Comparison of ENCODE assay signal across 13 cellular contexts in the genomic region with DNA sequence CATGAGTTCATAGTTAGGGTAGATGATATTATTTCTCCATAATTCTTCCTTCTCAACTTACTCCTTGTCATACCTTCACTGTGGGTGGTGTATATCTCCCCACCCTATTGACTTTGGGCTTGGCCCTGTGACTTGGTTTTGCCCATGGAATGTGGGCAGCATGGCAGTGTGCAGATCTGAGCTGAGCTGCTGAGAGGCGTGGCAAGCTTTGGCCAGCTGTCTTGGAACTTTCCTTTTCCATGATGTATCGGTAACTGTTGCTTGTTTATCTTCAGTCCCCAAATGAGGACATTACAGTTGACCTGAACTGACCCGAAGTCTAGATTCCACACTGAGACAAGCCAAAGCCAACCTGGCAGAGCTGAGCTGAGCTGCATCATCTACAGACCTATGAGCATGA.
A peak's percentile ranks its signal among the peaks of the same experiment; 100 is the strongest.
DNase-seq lines count a peak whose midpoint lies in the region; ATAC-seq, FAIRE-seq and TF ChIP-seq lines count a peak whose summit lies in the region.
"Had no signal": no experiment of that assay in that cellular context is flagged by ENCODE, and none has a peak within 500 bp of the region (broad histone marks: within the 10 kb centered on the region; RNA-seq: fewer than 3 reads in every experiment).

No MANE protein-coding gene starts in this region.

- no peak overlapping the region for H2AFZ ChIP-seq in keratinocyte (ENCODE audit: control insufficient read depth, low read length)

- TF ChIP-seq CTCF in A549 (IDR thresholded peaks at IDR 0.05) (no peak), body of pancreas (IDR thresholded peaks at IDR 0.05) (no peak), keratinocyte (optimal IDR thresholded peaks at IDR 0.05 in 1 of 3, IDR thresholded peaks at IDR 0.05 in 1 of 3, conservative IDR thresholded peaks at IDR 0.05 in 1 of 3; ENCODE audit: extremely low read depth in 1 of 3, insufficient read depth in 2 of 3, low read length in 3 of 3) (no peak)

- dilution Hi-C loops in keratinocyte (cut with MboI; ENCODE audit: extremely low pct_ligation_motif_present, low sequenced_read_pairs) = no loop called here

- H3K9me3 ChIP-seq in A549 = no peaks in the 10 kb centered on the region
- no peaks in the 10 kb centered on the region for H3K9me3 ChIP-seq in body of pancreas
- peaks cover 7% of the 10 kb centered on the region for H3K9me3 ChIP-seq in keratinocyte (ENCODE audit: control insufficient read depth, low read depth, low read length)
- H3K9me3 ChIP-seq: lower lobe of right lung had no signal

- H3K36me3 ChIP-seq in body of pancreas (replicated peaks in 1 of 2; ENCODE audit: insufficient read depth in 1 of 2, low read depth in 2 of 2) = no peaks in the 10 kb centered on the region
- no peaks in the 10 kb centered on the region for H3K36me3 ChIP-seq in keratinocyte (ENCODE audit: control insufficient read depth in 2 of 2, extremely low read depth in 1 of 2, insufficient read depth in 2 of 2, low read length in 2 of 2)
- H3K36me3 ChIP-seq: lower lobe of right lung had no signal

- intact Hi-C loops in body of pancreas (cut with DNase I) = no loop called here

- H3K79me2 ChIP-seq in keratinocyte (ENCODE audit: control insufficient read depth, insufficient read depth, low read length) = no peaks in the 10 kb centered on the region

- CTCF ChIA-PET in A549 (lab: Yijun Ruan, JAX) = interaction anchor here (2.0 to 4.2 kb wide), 3 partner anchors 20 to 214 kb away, joined by 6 to 23 read pairs (median 12); no protein-coding TSS in a partner anchor

- DNase-seq in A549 (ENCODE audit: low read depth in 1 of 2, low spot score in 1 of 2) = peak in 1 of 2 experiments; percentile 56
- DNase-seq in HT-29 (ENCODE audit: low spot score) = peak; percentile 82
- DNase-seq in body of pancreas = peak in 2 of 4 donors; percentile 10 to 17
- DNase-seq in keratinocyte (ENCODE audit: low read depth, low spot score) = no peak
- DNase-seq in frontal cortex (ENCODE audit: low spot score in 2 of 2) = no peak
- no peak for DNase-seq in kidney glomerular epithelial cell (lab: John Stamatoyannopoulos, UW)
- DNase-seq in HCEC 1CT = no peak
- DNase-seq: activated CD8-positive, alpha-beta memory T cell treated with anti-CD3 and anti-CD28 coated beads, Interleukin-2, amount 50 U/mL, for 48 hours; activated naive CD8-positive, alpha-beta T cell treated with anti-CD3 and anti-CD28 coated beads, Interleukin-2, amount 50 U/mL, for 24 hours; lower lobe of right lung; stimulated activated naive B cell treated with anti-CD40 and anti-IgM and Interleukin-4, amounts not matched to agents 10 μg/mL and 1 μg/mL and 100 μg/mL, for 72 hours; T-helper 9 cell had no signal

- H3K27ac ChIP-seq in A549 (peak overlapping the region; percentile 2 to 37; a peak in 1 of 6 replicates), body of pancreas (no peak overlapping the region), keratinocyte (ENCODE audit: control insufficient read depth, insufficient read depth, low read length) (no peak overlapping the region)

- no peaks in the 10 kb centered on the region for H3K9me1 ChIP-seq in keratinocyte (ENCODE audit: control insufficient read depth, extremely low read depth, insufficient read depth, low read length)

- H4K20me1 ChIP-seq in keratinocyte (ENCODE audit: control insufficient read depth, extremely low read depth, insufficient read depth, low read length) = no peaks in the 10 kb centered on the region

- ATAC-seq in A549 (peak in 1 of 2 experiments; percentile 42; a peak in 3 of 6 replicates), body of pancreas (peak; percentile 28), GM21619 (IDR thresholded peaks at IDR 0.05; ENCODE audit: unreplicated experiment) (no peak)

- H3K4me1 ChIP-seq in A549 (peaks cover 31% of the 10 kb centered on the region), body of pancreas (no peaks in the 10 kb centered on the region), keratinocyte (ENCODE audit: control insufficient read depth, extremely low read depth, insufficient read depth, low read length) (peaks cover 37% of the 10 kb centered on the region)

- 48% methylated on average over 3 of the region's 3 CpGs for WGBS in A549 (ENCODE audit: missing lambda C conversion rate)
- 32 to 66% methylated on average over 3 of the region's 3 CpGs for WGBS in body of pancreas, 2 donors

- H3K4me2 ChIP-seq in A549 = peak overlapping the region; percentile 52
- H3K4me2 ChIP-seq in keratinocyte (ENCODE audit: control insufficient read depth, extremely low read depth, insufficient read depth, low read depth, low read length) = peak overlapping the region; percentile 65

- FAIRE-seq in A549 (lab: Jason Lieb, UNC) = peak; percentile 18
- FAIRE-seq in keratinocyte (lab: Jason Lieb, UNC) = peak; percentile 44
- FAIRE-seq in frontal cortex (lab: Jason Lieb, UNC) = no peak

- TF ChIP-seq POLR2A in A549 (IDR thresholded peaks at IDR 0.05; ENCODE audit: low read length) (no peak), body of pancreas (IDR thresholded peaks at IDR 0.05) (no peak)

- TF ChIP-seq EP300 in A549 (IDR thresholded peaks at IDR 0.05) = no peak

- H3K9ac ChIP-seq in keratinocyte (ENCODE audit: control insufficient read depth, extremely low read depth, insufficient read depth, low read length) = no peak overlapping the region

- H3K4me3 ChIP-seq in A549 (no peak overlapping the region), body of pancreas (no peak overlapping the region), keratinocyte (ENCODE audit: control insufficient read depth in 2 of 3, extremely low read depth in 1 of 3, insufficient read depth in 2 of 3, low read depth in 1 of 3, low read length in 3 of 3) (no peak overlapping the region)
- H3K4me3 ChIP-seq: lower lobe of right lung had no signal

- POLR2A ChIA-PET in A549 (lab: Yijun Ruan, JAX) = no interaction called here

- TF ChIP-seq RAD21 in A549 (conservative IDR thresholded peaks at IDR 0.05 in 1 of 2, IDR thresholded peaks at IDR 0.05 in 1 of 2) = no peak

- H3K27me3 ChIP-seq in body of pancreas (no peaks in the 10 kb centered on the region), keratinocyte (ENCODE audit: control insufficient read depth, extremely low read depth, insufficient read depth, low read length) (peaks cover 5% of the 10 kb centered on the region)

TF ChIP-seq in A549, 52 proteins besides CTCF, POLR2A, EP300 and RAD21:
- TF ChIP-seq, protein P1, sequence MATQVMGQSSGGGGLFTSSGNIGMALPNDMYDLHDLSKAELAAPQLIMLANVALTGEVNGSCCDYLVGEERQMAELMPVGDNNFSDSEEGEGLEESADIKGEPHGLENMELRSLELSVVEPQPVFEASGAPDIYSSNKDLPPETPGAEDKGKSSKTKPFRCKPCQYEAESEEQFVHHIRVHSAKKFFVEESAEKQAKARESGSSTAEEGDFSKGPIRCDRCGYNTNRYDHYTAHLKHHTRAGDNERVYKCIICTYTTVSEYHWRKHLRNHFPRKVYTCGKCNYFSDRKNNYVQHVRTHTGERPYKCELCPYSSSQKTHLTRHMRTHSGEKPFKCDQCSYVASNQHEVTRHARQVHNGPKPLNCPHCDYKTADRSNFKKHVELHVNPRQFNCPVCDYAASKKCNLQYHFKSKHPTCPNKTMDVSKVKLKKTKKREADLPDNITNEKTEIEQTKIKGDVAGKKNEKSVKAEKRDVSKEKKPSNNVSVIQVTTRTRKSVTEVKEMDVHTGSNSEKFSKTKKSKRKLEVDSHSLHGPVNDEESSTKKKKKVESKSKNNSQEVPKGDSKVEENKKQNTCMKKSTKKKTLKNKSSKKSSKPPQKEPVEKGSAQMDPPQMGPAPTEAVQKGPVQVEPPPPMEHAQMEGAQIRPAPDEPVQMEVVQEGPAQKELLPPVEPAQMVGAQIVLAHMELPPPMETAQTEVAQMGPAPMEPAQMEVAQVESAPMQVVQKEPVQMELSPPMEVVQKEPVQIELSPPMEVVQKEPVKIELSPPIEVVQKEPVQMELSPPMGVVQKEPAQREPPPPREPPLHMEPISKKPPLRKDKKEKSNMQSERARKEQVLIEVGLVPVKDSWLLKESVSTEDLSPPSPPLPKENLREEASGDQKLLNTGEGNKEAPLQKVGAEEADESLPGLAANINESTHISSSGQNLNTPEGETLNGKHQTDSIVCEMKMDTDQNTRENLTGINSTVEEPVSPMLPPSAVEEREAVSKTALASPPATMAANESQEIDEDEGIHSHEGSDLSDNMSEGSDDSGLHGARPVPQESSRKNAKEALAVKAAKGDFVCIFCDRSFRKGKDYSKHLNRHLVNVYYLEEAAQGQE (IDR thresholded peaks at IDR 0.05) = no peak
- TF ChIP-seq PHF8 (IDR thresholded peaks at IDR 0.05; ENCODE audit: borderline replicate concordance, low read depth) (no peak), RFX5 (IDR thresholded peaks at IDR 0.05) (no peak), SREBF2 (IDR thresholded peaks at IDR 0.05) (no peak), HOXB5 (CRISPR knock-in tag; IDR thresholded peaks at IDR 0.05) (no peak), ZSCAN20 (CRISPR knock-in tag; IDR thresholded peaks at IDR 0.05) (no peak), RARB (CRISPR knock-in tag; IDR thresholded peaks at IDR 0.05) (no peak), NFE2L2 (conservative IDR thresholded peaks at IDR 0.05; ENCODE audit: low read length) (no peak), HEYL (CRISPR knock-in tag; IDR thresholded peaks at IDR 0.05) (no peak), HOXB13 (CRISPR knock-in tag; IDR thresholded peaks at IDR 0.05; ENCODE audit: low read depth) (no peak)
- TF ChIP-seq, protein P2, sequence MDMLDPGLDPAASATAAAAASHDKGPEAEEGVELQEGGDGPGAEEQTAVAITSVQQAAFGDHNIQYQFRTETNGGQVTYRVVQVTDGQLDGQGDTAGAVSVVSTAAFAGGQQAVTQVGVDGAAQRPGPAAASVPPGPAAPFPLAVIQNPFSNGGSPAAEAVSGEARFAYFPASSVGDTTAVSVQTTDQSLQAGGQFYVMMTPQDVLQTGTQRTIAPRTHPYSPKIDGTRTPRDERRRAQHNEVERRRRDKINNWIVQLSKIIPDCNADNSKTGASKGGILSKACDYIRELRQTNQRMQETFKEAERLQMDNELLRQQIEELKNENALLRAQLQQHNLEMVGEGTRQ (IDR thresholded peaks at IDR 0.05) = no peak
- TF ChIP-seq, protein P3, sequence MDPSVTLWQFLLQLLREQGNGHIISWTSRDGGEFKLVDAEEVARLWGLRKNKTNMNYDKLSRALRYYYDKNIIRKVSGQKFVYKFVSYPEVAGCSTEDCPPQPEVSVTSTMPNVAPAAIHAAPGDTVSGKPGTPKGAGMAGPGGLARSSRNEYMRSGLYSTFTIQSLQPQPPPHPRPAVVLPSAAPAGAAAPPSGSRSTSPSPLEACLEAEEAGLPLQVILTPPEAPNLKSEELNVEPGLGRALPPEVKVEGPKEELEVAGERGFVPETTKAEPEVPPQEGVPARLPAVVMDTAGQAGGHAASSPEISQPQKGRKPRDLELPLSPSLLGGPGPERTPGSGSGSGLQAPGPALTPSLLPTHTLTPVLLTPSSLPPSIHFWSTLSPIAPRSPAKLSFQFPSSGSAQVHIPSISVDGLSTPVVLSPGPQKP (IDR thresholded peaks at IDR 0.05; ENCODE audit: low read depth, low read length) = no peak
TF ChIP-seq in A549: peak in this region for 0.

Comparison
In these comparisons a context has a peak if more than half of its experiments do, and no peak if none do; other contexts are left out.
1. H3K27ac ChIP-seq: peak in A549 (2 of 2); none in body of pancreas (0 of 4) and keratinocyte (single experiment).